In the genomic region with DNA sequence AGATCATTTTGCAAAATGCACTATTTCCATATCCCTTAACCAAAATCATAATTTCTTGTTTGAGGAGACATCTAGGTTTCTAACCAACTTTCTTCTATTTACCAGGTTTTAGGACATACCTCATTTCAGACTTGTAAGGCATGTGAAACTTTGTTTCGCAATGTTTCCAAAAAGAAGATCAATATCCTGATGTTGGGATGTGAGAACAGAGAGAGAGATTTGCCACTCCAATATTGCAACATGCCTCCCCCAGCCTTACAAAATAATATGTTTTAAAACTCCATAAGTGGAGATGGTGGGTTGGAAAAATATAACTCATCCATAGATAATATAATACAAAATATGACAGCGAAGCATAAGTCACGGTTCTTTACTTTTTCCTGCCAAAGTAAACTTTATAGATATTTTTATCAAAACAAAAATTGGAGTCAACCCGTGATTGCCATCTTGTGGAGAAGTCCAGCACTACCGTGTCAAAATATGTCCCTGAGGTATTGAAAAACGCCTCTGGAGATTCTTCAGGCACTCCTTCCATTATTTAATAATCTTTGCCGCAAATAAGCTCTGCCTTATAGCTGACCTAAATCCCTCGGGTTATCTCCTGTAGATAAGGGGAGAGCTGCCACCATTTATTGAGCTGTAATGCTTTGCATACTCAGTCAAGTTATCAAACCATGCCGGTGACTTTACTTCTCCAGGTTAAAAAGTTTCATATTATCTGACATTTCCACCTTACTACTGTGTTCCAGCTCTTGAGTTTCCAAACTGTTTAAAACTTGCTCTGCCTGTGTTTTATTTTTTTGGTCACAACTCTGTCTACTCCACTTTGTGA, we compare ENCODE assay signal across 9 cellular contexts.
DNase-seq lines count a peak whose midpoint lies in the region; ATAC-seq and TF ChIP-seq lines count a peak whose summit lies in the region.
"Had no signal": no experiment of that assay in that cellular context is flagged by ENCODE, and none has a peak within 500 bp of the region (broad histone marks: within the 10 kb centered on the region; RNA-seq: fewer than 3 reads in every experiment).

No MANE protein-coding gene starts in this region.

- ATAC-seq in GM18868 (IDR thresholded peaks at IDR 0.05; ENCODE audit: unreplicated experiment) (peak; percentile 37), GM21529 (IDR thresholded peaks at IDR 0.05; ENCODE audit: unreplicated experiment) (no peak), T-cell (replicated peaks in 1 of 4) (no peak)

- H3K27ac Mint-ChIP-seq in brain (no peak overlapping the region), T-cell (no peak overlapping the region)
- H3K27ac Mint-ChIP-seq in activated T-helper 2 cell treated with anti-CD3 and anti-CD28 coated beads, Interferon-gamma antibody, Interleukin-2, Interleukin-4, amounts not matched to agents 10 μg/mL and 5 μg/mL and 100 μg/mL, durations not matched to agents 14 hours and 24 hours and 36 hours = no peak overlapping the region
- H3K27ac Mint-ChIP-seq: dendritic cell treated with granulocyte-macrophage colony-stimulating factor and Interleukin-4, amounts not matched to agents 40 ng/mL and 50 ng/mL, for 4 days had no signal

- in situ Hi-C loops in ACHN (cut with HindIII; ENCODE audit: low pct_ligation_motif_present, low pct_unique_long_range_greater_than_20kb, low sequenced_read_pairs) = no loop called here

- POLR2A ChIA-PET in T-cell (lab: Charles Lee) = no interaction called here

- H3K36me3 Mint-ChIP-seq in brain (no peaks in the 10 kb centered on the region), T-cell (no peaks in the 10 kb centered on the region)
- no peaks in the 10 kb centered on the region for H3K36me3 Mint-ChIP-seq in activated T-helper 2 cell treated with anti-CD3 and anti-CD28 coated beads, Interferon-gamma antibody, Interleukin-2, Interleukin-4, amounts not matched to agents 10 μg/mL and 5 μg/mL and 100 μg/mL, durations not matched to agents 14 hours and 24 hours and 36 hours (ENCODE audit: low read depth)

- TF ChIP-seq CTCF in brain (conservative IDR thresholded peaks at IDR 0.05) = peak; percentile 64 to 87

- H3K4me1 Mint-ChIP-seq in brain (peaks cover 15% of the 10 kb centered on the region), T-cell (no peaks in the 10 kb centered on the region)
- H3K4me1 Mint-ChIP-seq in activated T-helper 2 cell treated with anti-CD3 and anti-CD28 coated beads, Interferon-gamma antibody, Interleukin-2, Interleukin-4, amounts not matched to agents 10 μg/mL and 5 μg/mL and 100 μg/mL, durations not matched to agents 14 hours and 24 hours and 36 hours (ENCODE audit: low read depth) = no peaks in the 10 kb centered on the region

- DNase-seq in ACHN = peak; percentile 5
- peak; percentile 4 for DNase-seq in NCI-H2196 treated with DMSO at 0.1 percent for 48 hours (lab: John Stamatoyannopoulos, UW; ENCODE audit: unreplicated experiment)
- DNase-seq in midbrain (lab: John Stamatoyannopoulos, UW) = peak; percentile 7
- DNase-seq in T-cell = no peak
- DNase-seq in activated T-helper 2 cell treated with anti-CD3 and anti-CD28 coated beads, Interferon-gamma antibody, Interleukin-2, Interleukin-4, amounts not matched to agents 10 μg/mL and 5 μg/mL and 100 μg/mL, durations not matched to agents 14 hours and 24 hours and 36 hours (ENCODE audit: low spot score) = no peak

- H3K4me3 Mint-ChIP-seq in brain = no peak overlapping the region
- no peak overlapping the region for H3K4me3 Mint-ChIP-seq in T-cell
- no peak overlapping the region for H3K4me3 Mint-ChIP-seq in activated T-helper 2 cell treated with anti-CD3 and anti-CD28 coated beads, Interferon-gamma antibody, Interleukin-2, Interleukin-4, amounts not matched to agents 10 μg/mL and 5 μg/mL and 100 μg/mL, durations not matched to agents 14 hours and 24 hours and 36 hours (ENCODE audit: low read depth)
- H3K4me3 Mint-ChIP-seq: dendritic cell treated with granulocyte-macrophage colony-stimulating factor and Interleukin-4, amounts not matched to agents 40 ng/mL and 50 ng/mL, for 4 days had no signal

- CTCF ChIA-PET in T-cell (lab: Charles Lee) = interaction anchor here in 1 of 2 donors (0.7 kb wide), 1 partner anchor 11 kb away, joined by 3 read pairs; no protein-coding TSS in a partner anchor

- peaks cover 7% of the 10 kb centered on the region for H3K27me3 Mint-ChIP-seq in brain
- peaks cover 0 to 5% of the 10 kb centered on the region in 2 donors for H3K27me3 Mint-ChIP-seq in T-cell
- H3K27me3 Mint-ChIP-seq in activated T-helper 2 cell treated with anti-CD3 and anti-CD28 coated beads, Interferon-gamma antibody, Interleukin-2, Interleukin-4, amounts not matched to agents 10 μg/mL and 5 μg/mL and 100 μg/mL, durations not matched to agents 14 hours and 24 hours and 36 hours (ENCODE audit: low read depth) = no peaks in the 10 kb centered on the region

- intact Hi-C loops in activated T-helper 2 cell treated with anti-CD3 and anti-CD28 coated beads, Interferon-gamma antibody, Interleukin-2, Interleukin-4, amounts not matched to agents 10 μg/mL and 5 μg/mL and 100 μg/mL, durations not matched to agents 14 hours and 24 hours and 36 hours (cut with micrococcal nuclease) = loop anchor here (10.0 kb wide), 1 partner anchor 199 kb away; no protein-coding TSS in a partner anchor

- H3K9me3 Mint-ChIP-seq in brain (peaks cover 0 to 2% (median 0%) of the 10 kb centered on the region in 5 experiments), T-cell (no peaks in the 10 kb centered on the region)
- no peaks in the 10 kb centered on the region for H3K9me3 Mint-ChIP-seq in activated T-helper 2 cell treated with anti-CD3 and anti-CD28 coated beads, Interferon-gamma antibody, Interleukin-2, Interleukin-4, amounts not matched to agents 10 μg/mL and 5 μg/mL and 100 μg/mL, durations not matched to agents 14 hours and 24 hours and 36 hours
- H3K9me3 Mint-ChIP-seq: dendritic cell treated with granulocyte-macrophage colony-stimulating factor and Interleukin-4, amounts not matched to agents 40 ng/mL and 50 ng/mL, for 4 days had no signal

Comparison
In these comparisons a context has a peak if more than half of its experiments do, and no peak if none do; other contexts are left out.
1. DNase-seq: peak in ACHN (single experiment), NCI-H2196 treated with DMSO at 0.1 percent for 48 hours (single experiment) and midbrain (single experiment); none in T-cell (0 of 34) and activated T-helper 2 cell treated with anti-CD3 and anti-CD28 coated beads, Interferon-gamma antibody, Interleukin-2, Interleukin-4, amounts not matched to agents 10 μg/mL and 5 μg/mL and 100 μg/mL, durations not matched to agents 14 hours and 24 hours and 36 hours (single experiment).